In genomic region chr17:40322417-40323315, GRCh38 we compare ENCODE assay signal across 9 cellular contexts. TPM values are rescaled to one million over a fixed set of nuclear protein-coding genes. Genes with fewer than 3 reads are reported as not detected.
DNase-seq lines count a peak whose midpoint lies in the region; ATAC-seq and TF ChIP-seq lines count a peak whose summit lies in the region.
"Had no signal": no experiment of that assay in that cellular context is flagged by ENCODE, and none has a peak within 500 bp of the region (broad histone marks: within the 10 kb centered on the region; RNA-seq: fewer than 3 reads in every experiment).

No MANE protein-coding gene starts in this region.

- POLR2A ChIA-PET in CD4-positive, alpha-beta memory T cell (lab: Charles Lee; ENCODE audit: partially characterized antibody): interaction anchor here (0.6 to 37.1 kb wide), 26 partner anchors 12 to 1366 kb away, joined by 3 to 1054 read pairs (median 4); partner anchors contain the start of genes EIF1, NR1D1, RARA and TOP2A
- POLR2A ChIA-PET in activated B cell treated with CpG ODN at 0.5 μM for 24 hours (lab: Charles Lee): interaction anchor here (0.7 to 7.4 kb wide), 15 partner anchors 9 to 1965 kb away, joined by 3 to 154 read pairs (median 5); partner anchors contain the start of genes CCR7, EIF1 and RARA

- peak overlapping the region; percentile 96 to 100 (median 99) for H3K27ac Mint-ChIP-seq in CD4-positive, alpha-beta memory T cell
- peak overlapping the region; percentile 98 for H3K27ac Mint-ChIP-seq in activated B cell treated with CpG ODN at 0.5 μM for 24 hours

- peak overlapping the region in 1 of 2 donors; percentile 26 for H3K9ac ChIP-seq in liver (ENCODE audit: low read depth in 1 of 2, low read length in 2 of 2)

- no peaks in the 10 kb centered on the region for H3K27me3 ChIP-seq in CD4-positive, alpha-beta memory T cell (ENCODE audit: insufficient read depth, low read length)
- no peaks in the 10 kb centered on the region for H3K27me3 ChIP-seq in liver (ENCODE audit: control insufficient read depth in 4 of 4, insufficient read depth in 4 of 4, low read length in 3 of 4)

- peaks cover 0 to 46% of the 10 kb centered on the region in 2 donors for H3K36me3 Mint-ChIP-seq in CD4-positive, alpha-beta memory T cell
- peaks cover 18% of the 10 kb centered on the region for H3K36me3 Mint-ChIP-seq in activated B cell treated with CpG ODN at 0.5 μM for 24 hours (ENCODE audit: low read depth)

- H3K4me3 ChIP-seq in CD4-positive, alpha-beta memory T cell (ENCODE audit: low read length in 2 of 2): peak overlapping the region; percentile 80 to 95
- peak overlapping the region; percentile 29 to 43 for H3K4me3 ChIP-seq in cardiac fibroblast (replicated peaks in 1 of 2; ENCODE audit: low read depth in 2 of 2, low read length in 2 of 2)
- peak overlapping the region in 2 of 3 donors; percentile 5 to 22 for H3K4me3 ChIP-seq in liver (ENCODE audit: low read depth in 1 of 3, low read length in 3 of 3)

- intact Hi-C loops in CD4-positive, alpha-beta memory T cell (cut with micrococcal nuclease): loop anchor here (5.0 kb wide), 2 partner anchors 290 to 550 kb away; no protein-coding TSS in a partner anchor
- intact Hi-C loops in activated B cell treated with CpG ODN at 0.5 μM for 24 hours (cut with micrococcal nuclease): loop anchor here (1.0 to 10.0 kb wide), 8 partner anchors 8 to 1354 kb away; no protein-coding TSS in a partner anchor

- no peak for TF ChIP-seq RAD21 in liver (IDR thresholded peaks at IDR 0.05)

- WGBS in liver: 34% methylated on average over 16 of the region's 16 CpGs

- peak overlapping the region; percentile 91 to 98 (median 96) for H3K4me3 Mint-ChIP-seq in CD4-positive, alpha-beta memory T cell
- H3K4me3 Mint-ChIP-seq in activated B cell treated with CpG ODN at 0.5 μM for 24 hours: peak overlapping the region; percentile 93

- H3K4me1 ChIP-seq in CD4-positive, alpha-beta memory T cell (ENCODE audit: insufficient read depth, low read length): peaks cover 84% of the 10 kb centered on the region
- peaks cover 33 to 91% (median 81%) of the 10 kb centered on the region in 4 donors for H3K4me1 ChIP-seq in liver (ENCODE audit: control insufficient read depth in 4 of 4, insufficient read depth in 4 of 4, low read length in 3 of 4)

- TF ChIP-seq CTCF in activated B cell treated with CpG ODN at 0.5 μM for 24 hours (IDR thresholded peaks at IDR 0.05) (no peak), cardiac fibroblast (IDR thresholded peaks at IDR 0.05; ENCODE audit: low read depth, low read length) (no peak), liver (IDR thresholded peaks at IDR 0.05; ENCODE audit: low read depth, low read length, missing input control) (no peak)

- H3K9me3 ChIP-seq in CD4-positive, alpha-beta memory T cell (ENCODE audit: control insufficient read depth in 1 of 2, low read length in 2 of 2): no peaks in the 10 kb centered on the region
- H3K9me3 ChIP-seq in KOPT-K1 (ENCODE audit: insufficient read depth, low read length, poor library complexity, severe bottlenecking) (no peaks in the 10 kb centered on the region), liver (ENCODE audit: control insufficient read depth in 4 of 4, low read length in 3 of 4) (no peaks in the 10 kb centered on the region)

- ATAC-seq in GM19455 (IDR thresholded peaks at IDR 0.05; ENCODE audit: unreplicated experiment) (peak; percentile 38), activated B cell treated with CpG ODN at 0.5 μM for 24 hours (ENCODE audit: low read depth) (peak; percentile 49)

- H3K4me1 Mint-ChIP-seq in CD4-positive, alpha-beta memory T cell: peaks cover 59 to 95% (median 71%) of the 10 kb centered on the region in 4 donors
- peaks cover 92% of the 10 kb centered on the region for H3K4me1 Mint-ChIP-seq in activated B cell treated with CpG ODN at 0.5 μM for 24 hours

- peaks cover 0 to 3% (median 0%) of the 10 kb centered on the region in 8 donors for H3K9me3 Mint-ChIP-seq in CD4-positive, alpha-beta memory T cell
- no peaks in the 10 kb centered on the region for H3K9me3 Mint-ChIP-seq in activated B cell treated with CpG ODN at 0.5 μM for 24 hours

- H3K27ac ChIP-seq in CD4-positive, alpha-beta memory T cell (ENCODE audit: low read depth, low read length): peak overlapping the region; percentile 99
- H3K27ac ChIP-seq in KOPT-K1 (ENCODE audit: low read depth, low read length, poor library complexity, severe bottlenecking): peak overlapping the region; percentile 80
- H3K27ac ChIP-seq in liver (ENCODE audit: low read depth in 1 of 2, low read length in 2 of 2): peak overlapping the region; percentile 64 to 81
- H3K27ac ChIP-seq: VCaP had no signal

- H3K27me3 Mint-ChIP-seq in CD4-positive, alpha-beta memory T cell: peaks cover 1 to 3% of the 10 kb centered on the region in 2 donors
- no peaks in the 10 kb centered on the region for H3K27me3 Mint-ChIP-seq in activated B cell treated with CpG ODN at 0.5 μM for 24 hours

- no peaks in the 10 kb centered on the region for H3K36me3 ChIP-seq in CD4-positive, alpha-beta memory T cell (ENCODE audit: insufficient read depth, low read length)
- H3K36me3 ChIP-seq in KOPT-K1 (ENCODE audit: insufficient read depth, low read length): no peaks in the 10 kb centered on the region
- H3K36me3 ChIP-seq in liver (ENCODE audit: control insufficient read depth in 4 of 4, insufficient read depth in 3 of 4, low read depth in 1 of 4, low read length in 3 of 4): no peaks in the 10 kb centered on the region

- DNase-seq in CD4-positive, alpha-beta memory T cell: peak; percentile 97 to 98 (median 98)
- DNase-seq in activated B cell treated with CpG ODN at 0.5 μM for 24 hours: peak; percentile 83
- peak; percentile 92 for DNase-seq in cardiac fibroblast (ENCODE audit: low read depth in 2 of 2)
- peak; percentile 58 to 73 for DNase-seq in stimulated activated CD4-positive, alpha-beta T cell treated with anti-CD3 and anti-CD28 coated beads, Interleukin-4, amount 100 ng/mL, for 48 hours (ENCODE audit: low read depth in 2 of 2)
- no peak for DNase-seq in NCI-H2196 treated with DMSO at 0.1 percent for 48 hours (lab: John Stamatoyannopoulos, UW; ENCODE audit: unreplicated experiment)

- CTCF ChIA-PET in CD4-positive, alpha-beta memory T cell (lab: Charles Lee; ENCODE audit: partially characterized antibody): interaction anchor here (0.6 to 18.7 kb wide), 6 partner anchors 16 to 210 kb away, joined by 3 to 252 read pairs (median 8); partner anchors contain the start of gene RARA
- CTCF ChIA-PET in activated B cell treated with CpG ODN at 0.5 μM for 24 hours (lab: Charles Lee): interaction anchor here (0.8 to 1.6 kb wide), 4 partner anchors 18 to 35 kb away, joined by 3 to 4 read pairs (median 3); no protein-coding TSS in a partner anchor

TF ChIP-seq in liver, 16 proteins besides CTCF, POLR2A, EP300 and RAD21:
- TF ChIP-seq MAX (IDR thresholded peaks at IDR 0.05): peak; percentile 9
- TF ChIP-seq HNF4G (IDR thresholded peaks at IDR 0.05): no peak
- no peak for TF ChIP-seq HNF4A (conservative IDR thresholded peaks at IDR 0.05)
- peak; percentile 65 to 78 for TF ChIP-seq GABPA (IDR thresholded peaks at IDR 0.05 in 1 of 2, conservative IDR thresholded peaks at IDR 0.05 in 1 of 2)
- peak; percentile 42 for TF ChIP-seq YY1 (IDR thresholded peaks at IDR 0.05)
- TF ChIP-seq EGR1 (IDR thresholded peaks at IDR 0.05; ENCODE audit: low read depth in 2 of 2): peak in 1 of 2 donors; percentile 35
- peak; percentile 17 for TF ChIP-seq REST (IDR thresholded peaks at IDR 0.05)
- peak in 1 of 2 donors; percentile 45 for TF ChIP-seq RXRA (IDR thresholded peaks at IDR 0.05)
TF ChIP-seq in liver: peak in this region for 6.

RNA-seq across cellular contexts. Expression of gene RARA, which starts 13.7 kb away (rescaled TPM):
- total RNA-seq in CD4-positive, alpha-beta memory T cell: 10 to 100 TPM; 54.1 to 54.5 TPM
- 10 to 100 TPM in 1 of 2 donors, 1 to 10 TPM in 1; 5.1 to 20.7 TPM for polyA plus RNA-seq in CD4-positive, alpha-beta memory T cell
- total RNA-seq in activated B cell treated with CpG ODN at 0.5 μM for 24 hours (71.2 and 72.5 TPM in 2 replicates), liver (10 to 100 TPM in 1 of 2 donors, 1 to 10 TPM in 1; 8.7 to 12.9 TPM)
- 10 to 100 TPM in 1 of 2 donors, 1 to 10 TPM in 1; 6.6 to 26.2 TPM for polyA plus RNA-seq in liver

RNA-seq across cellular contexts. Expression of gene CDC6, which starts 35.0 kb away (rescaled TPM):
- total RNA-seq in CD4-positive, alpha-beta memory T cell: 1 to 10 TPM in 1 of 2 experiments, under 1 TPM in 1; 0.72 to 2.1 TPM
- under 1 TPM; 0.61 to 0.87 TPM for polyA plus RNA-seq in CD4-positive, alpha-beta memory T cell
- 9.2 and 9.7 TPM in 2 replicates for total RNA-seq in activated B cell treated with CpG ODN at 0.5 μM for 24 hours
- total RNA-seq in liver: 10 to 100 TPM in 1 of 2 donors, 1 to 10 TPM in 1; 2.3 to 16.5 TPM
- 1 to 10 TPM in 1 of 2 donors, under 1 TPM in 1; 0.54 to 2.6 TPM for polyA plus RNA-seq in liver

RNA-seq across cellular contexts. Expression of gene GJD3, which starts 41.9 kb away (rescaled TPM):
- not detected for total RNA-seq in CD4-positive, alpha-beta memory T cell
- polyA plus RNA-seq in CD4-positive, alpha-beta memory T cell: not detected
- total RNA-seq in activated B cell treated with CpG ODN at 0.5 μM for 24 hours: not detected in 2 replicates
- under 1 TPM; 0.47 to 0.59 TPM for total RNA-seq in liver
- polyA plus RNA-seq in liver: under 1 TPM in 1 of 2 donors, not detected in 1; 0.48 TPM

Comparison
In these comparisons a context has a peak if more than half of its experiments do, and no peak if none do; other contexts are left out.
1. H3K4me3 ChIP-seq: peak in every context shown above with its lines; median percentile 88 in CD4-positive, alpha-beta memory T cell; 36 in cardiac fibroblast; 14 in liver.